In the genomic region with DNA sequence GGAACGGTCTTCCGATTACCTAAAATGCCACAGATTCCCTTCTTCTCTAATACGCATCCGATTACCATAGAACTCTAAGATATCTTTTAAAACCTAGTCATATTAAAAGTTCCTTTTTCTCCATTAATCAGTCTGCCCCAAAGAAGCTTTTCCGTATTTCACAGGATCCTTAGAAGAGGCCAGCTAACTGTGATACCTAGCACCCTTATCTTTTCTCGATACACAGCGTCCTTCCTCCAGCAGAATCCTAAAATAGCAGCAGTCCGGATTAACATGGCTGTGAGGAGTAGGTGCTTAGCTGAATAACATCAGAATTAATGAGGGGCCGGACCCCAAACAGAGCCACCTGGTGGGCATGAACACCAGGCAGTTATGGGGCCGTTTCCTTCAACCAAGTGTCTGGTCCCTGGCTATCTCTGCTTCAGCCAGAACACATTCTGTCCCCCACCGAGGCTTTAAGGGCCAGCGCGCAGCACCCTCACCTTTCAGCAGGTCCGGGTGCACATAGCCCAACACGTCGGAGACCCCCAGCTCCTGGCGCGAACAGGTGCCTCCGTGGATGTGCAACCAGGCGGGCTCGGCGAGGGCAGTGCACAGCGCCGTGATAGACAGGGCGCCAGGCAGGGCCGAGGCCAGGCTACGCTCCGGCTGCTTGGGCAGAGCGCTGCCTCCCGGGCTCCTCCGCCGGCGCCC, we compare ENCODE assay signal across 2 cellular contexts.
TF ChIP-seq lines count a peak whose summit lies in the region.

No MANE protein-coding gene starts in this region.

TF ChIP-seq in A549, 52 proteins besides CTCF, POLR2A, EP300 and RAD21:
- TF ChIP-seq NFE2L2 (conservative IDR thresholded peaks at IDR 0.05; ENCODE audit: low read length) (no peak), JUNB (IDR thresholded peaks at IDR 0.05) (no peak), FOSB (CRISPR knock-in tag; IDR thresholded peaks at IDR 0.05) (no peak), PHF8 (IDR thresholded peaks at IDR 0.05; ENCODE audit: borderline replicate concordance, low read depth) (no peak), EHMT2 (IDR thresholded peaks at IDR 0.05; ENCODE audit: low read depth) (no peak), HOXB13 (CRISPR knock-in tag; IDR thresholded peaks at IDR 0.05; ENCODE audit: low read depth) (no peak), MAZ (IDR thresholded peaks at IDR 0.05; ENCODE audit: borderline replicate concordance, low read depth, low read length) (no peak), GATA3 (IDR thresholded peaks at IDR 0.05; ENCODE audit: borderline replicate concordance) (no peak), SMC3 (IDR thresholded peaks at IDR 0.05) (no peak), ZSCAN20 (CRISPR knock-in tag; IDR thresholded peaks at IDR 0.05) (no peak), CBX2 (IDR thresholded peaks at IDR 0.05; ENCODE audit: borderline replicate concordance, low read depth) (no peak), RARB (CRISPR knock-in tag; IDR thresholded peaks at IDR 0.05) (no peak), HDAC2 (IDR thresholded peaks at IDR 0.05) (no peak), KDM5A (IDR thresholded peaks at IDR 0.05) (no peak)
- TF ChIP-seq, protein P1, sequence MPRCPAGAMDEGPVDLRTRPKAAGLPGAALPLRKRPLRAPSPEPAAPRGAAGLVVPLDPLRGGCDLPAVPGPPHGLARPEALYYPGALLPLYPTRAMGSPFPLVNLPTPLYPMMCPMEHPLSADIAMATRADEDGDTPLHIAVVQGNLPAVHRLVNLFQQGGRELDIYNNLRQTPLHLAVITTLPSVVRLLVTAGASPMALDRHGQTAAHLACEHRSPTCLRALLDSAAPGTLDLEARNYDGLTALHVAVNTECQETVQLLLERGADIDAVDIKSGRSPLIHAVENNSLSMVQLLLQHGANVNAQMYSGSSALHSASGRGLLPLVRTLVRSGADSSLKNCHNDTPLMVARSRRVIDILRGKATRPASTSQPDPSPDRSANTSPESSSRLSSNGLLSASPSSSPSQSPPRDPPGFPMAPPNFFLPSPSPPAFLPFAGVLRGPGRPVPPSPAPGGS (IDR thresholded peaks at IDR 0.05): no peak
- TF ChIP-seq, protein P2, sequence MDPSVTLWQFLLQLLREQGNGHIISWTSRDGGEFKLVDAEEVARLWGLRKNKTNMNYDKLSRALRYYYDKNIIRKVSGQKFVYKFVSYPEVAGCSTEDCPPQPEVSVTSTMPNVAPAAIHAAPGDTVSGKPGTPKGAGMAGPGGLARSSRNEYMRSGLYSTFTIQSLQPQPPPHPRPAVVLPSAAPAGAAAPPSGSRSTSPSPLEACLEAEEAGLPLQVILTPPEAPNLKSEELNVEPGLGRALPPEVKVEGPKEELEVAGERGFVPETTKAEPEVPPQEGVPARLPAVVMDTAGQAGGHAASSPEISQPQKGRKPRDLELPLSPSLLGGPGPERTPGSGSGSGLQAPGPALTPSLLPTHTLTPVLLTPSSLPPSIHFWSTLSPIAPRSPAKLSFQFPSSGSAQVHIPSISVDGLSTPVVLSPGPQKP (IDR thresholded peaks at IDR 0.05; ENCODE audit: low read depth, low read length): no peak
- TF ChIP-seq, protein P3, sequence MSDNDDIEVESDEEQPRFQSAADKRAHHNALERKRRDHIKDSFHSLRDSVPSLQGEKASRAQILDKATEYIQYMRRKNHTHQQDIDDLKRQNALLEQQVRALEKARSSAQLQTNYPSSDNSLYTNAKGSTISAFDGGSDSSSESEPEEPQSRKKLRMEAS (IDR thresholded peaks at IDR 0.05): no peak

TF ChIP-seq in H1, 55 proteins besides CTCF, POLR2A, EP300 and RAD21:
- TF ChIP-seq KDM1A (IDR thresholded peaks at IDR 0.05; ENCODE audit: borderline replicate concordance, low read length): no peak
- TF ChIP-seq NANOG (IDR thresholded peaks at IDR 0.05; ENCODE audit: insufficient read depth, low read depth, low read length, poor library complexity, severe bottlenecking): no peak
- no peak for TF ChIP-seq TAF1 (IDR thresholded peaks at IDR 0.05; ENCODE audit: low read depth, low read length)
- TF ChIP-seq GABPA (IDR thresholded peaks at IDR 0.05; ENCODE audit: borderline replicate concordance, insufficient read depth, low read length): no peak
- TF ChIP-seq SP4 (IDR thresholded peaks at IDR 0.05; ENCODE audit: low read length): no peak
- no peak for TF ChIP-seq POU5F1 (IDR thresholded peaks at IDR 0.05; ENCODE audit: low read depth, low read length)
- no peak for TF ChIP-seq EGR1 (IDR thresholded peaks at IDR 0.05; ENCODE audit: borderline replicate concordance, low read depth, low read length)
- TF ChIP-seq RFX5 (IDR thresholded peaks at IDR 0.05; ENCODE audit: borderline replicate concordance, low read depth, low read length): no peak
- TF ChIP-seq HDAC6 (IDR thresholded peaks at IDR 0.05; ENCODE audit: low read depth, low read length): no peak
- no peak for TF ChIP-seq HDAC2 (IDR thresholded peaks at IDR 0.05; ENCODE audit: borderline replicate concordance in 1 of 2, low read depth in 2 of 2, low read length in 2 of 2)
- no peak for TF ChIP-seq ASH2L (IDR thresholded peaks at IDR 0.05; ENCODE audit: low read length)
- TF ChIP-seq SIX5 (IDR thresholded peaks at IDR 0.05; ENCODE audit: low read depth, low read length): no peak
- TF ChIP-seq SUZ12 (IDR thresholded peaks at IDR 0.05; ENCODE audit: low read length): no peak
- no peak for TF ChIP-seq CBX5 (IDR thresholded peaks at IDR 0.05; ENCODE audit: low read depth, low read length)
- no peak for TF ChIP-seq SAP30 (IDR thresholded peaks at IDR 0.05; ENCODE audit: insufficient read depth, insufficient replicate concordance, low read length)
- TF ChIP-seq RBBP5 (IDR thresholded peaks at IDR 0.05; ENCODE audit: borderline replicate concordance, low read depth, low read length): no peak
- TF ChIP-seq BRCA1 (IDR thresholded peaks at IDR 0.05; ENCODE audit: low read depth, low read length): no peak
- no peak for TF ChIP-seq JUND (IDR thresholded peaks at IDR 0.05; ENCODE audit: low read length)
- TF ChIP-seq, protein P4, sequence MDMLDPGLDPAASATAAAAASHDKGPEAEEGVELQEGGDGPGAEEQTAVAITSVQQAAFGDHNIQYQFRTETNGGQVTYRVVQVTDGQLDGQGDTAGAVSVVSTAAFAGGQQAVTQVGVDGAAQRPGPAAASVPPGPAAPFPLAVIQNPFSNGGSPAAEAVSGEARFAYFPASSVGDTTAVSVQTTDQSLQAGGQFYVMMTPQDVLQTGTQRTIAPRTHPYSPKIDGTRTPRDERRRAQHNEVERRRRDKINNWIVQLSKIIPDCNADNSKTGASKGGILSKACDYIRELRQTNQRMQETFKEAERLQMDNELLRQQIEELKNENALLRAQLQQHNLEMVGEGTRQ (IDR thresholded peaks at IDR 0.05; ENCODE audit: low read length): no peak
- TF ChIP-seq GTF2F1 (IDR thresholded peaks at IDR 0.05; ENCODE audit: borderline replicate concordance, low read depth, low read length): no peak
